In the genomic region with DNA sequence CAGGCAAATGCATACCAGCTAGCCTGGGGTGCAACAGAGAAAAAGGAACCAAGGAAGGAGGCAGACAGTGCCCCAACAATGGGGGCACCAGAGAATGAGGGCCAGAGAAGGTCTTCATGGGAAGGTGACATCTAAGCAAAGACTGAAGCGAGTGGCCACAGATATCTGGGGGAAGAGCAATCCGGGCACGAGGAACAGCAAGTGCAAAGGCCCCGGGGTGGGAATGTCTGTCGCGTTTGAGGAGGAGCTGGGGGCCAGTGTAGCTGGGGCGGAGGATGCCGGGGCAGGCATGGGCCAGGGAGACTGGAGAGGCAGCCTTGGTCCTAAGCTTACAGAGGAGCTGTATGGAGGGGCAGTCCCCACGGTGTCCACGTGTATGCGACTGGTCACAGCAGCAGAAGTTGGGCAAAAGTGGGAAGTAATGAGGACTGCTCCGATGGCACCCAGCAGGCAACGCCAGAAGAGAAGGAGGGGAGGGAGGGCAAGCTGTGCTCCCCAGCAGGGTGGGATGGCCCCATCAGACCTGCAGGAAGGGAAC, we compare ENCODE assay signal across 16 cellular contexts. TPM values are rescaled to one million over a fixed set of nuclear protein-coding genes. Genes with fewer than 3 reads are reported as not detected.
DNase-seq lines count a peak whose midpoint lies in the region; ATAC-seq and TF ChIP-seq lines count a peak whose summit lies in the region.
"Had no signal": no experiment of that assay in that cellular context is flagged by ENCODE, and none has a peak within 500 bp of the region (broad histone marks: within the 10 kb centered on the region; RNA-seq: fewer than 3 reads in every experiment).

No MANE protein-coding gene starts in this region.

- peak overlapping the region; percentile 98 for H3K27ac Mint-ChIP-seq in activated CD4-positive, alpha-beta T cell treated with anti-CD3 and anti-CD28 coated beads for 36 hours
- H3K27ac Mint-ChIP-seq in WTC11, result peak overlapping the region; percentile 42; the same call in 1 of the 2 replicates
- H3K27ac Mint-ChIP-seq in effector memory CD8-positive, alpha-beta T cell, result peak overlapping the region; percentile 71 to 95
- peak overlapping the region; percentile 94 for H3K27ac Mint-ChIP-seq in stimulated activated memory B cell treated with anti-CD40 and anti-IgM and Interleukin-4, amounts not matched to agents 10 μg/mL and 1 μg/mL and 100 μg/mL, for 72 hours
- H3K27ac Mint-ChIP-seq: activated T-helper 1 cell treated with anti-CD3 and anti-CD28 coated beads, Interleukin-12 subunit alpha, Interleukin-12 subunit beta, Interleukin-2, Interleukin-4 antibody, amounts not matched to agents 30 ng/mL and 10 ng/mL and 1 ng/mL, durations not matched to agents 14 hours and 24 hours and 36 hours had no signal

- no peaks in the 10 kb centered on the region for H3K9me3 Mint-ChIP-seq in activated CD4-positive, alpha-beta T cell treated with anti-CD3 and anti-CD28 coated beads for 36 hours (ENCODE audit: low read depth)
- H3K9me3 Mint-ChIP-seq in WTC11, result peaks cover 4% of the 10 kb centered on the region; the same call in 1 of the 2 replicates
- H3K9me3 Mint-ChIP-seq in effector memory CD8-positive, alpha-beta T cell, result no peaks in the 10 kb centered on the region
- H3K9me3 Mint-ChIP-seq in stimulated activated memory B cell treated with anti-CD40 and anti-IgM and Interleukin-4, amounts not matched to agents 10 μg/mL and 1 μg/mL and 100 μg/mL, for 72 hours, result peaks cover 2% of the 10 kb centered on the region
- H3K9me3 Mint-ChIP-seq: activated T-helper 1 cell treated with anti-CD3 and anti-CD28 coated beads, Interleukin-12 subunit alpha, Interleukin-12 subunit beta, Interleukin-2, Interleukin-4 antibody, amounts not matched to agents 30 ng/mL and 10 ng/mL and 1 ng/mL, durations not matched to agents 14 hours and 24 hours and 36 hours had no signal

- intact Hi-C loops in activated CD4-positive, alpha-beta T cell treated with anti-CD3 and anti-CD28 coated beads for 36 hours (cut with DNase I, micrococcal nuclease), result no loop called here

- H3K27me3 Mint-ChIP-seq in activated CD4-positive, alpha-beta T cell treated with anti-CD3 and anti-CD28 coated beads for 36 hours, result no peaks in the 10 kb centered on the region
- no peaks in the 10 kb centered on the region for H3K27me3 Mint-ChIP-seq in WTC11 (ENCODE audit: low read depth)
- no peaks in the 10 kb centered on the region for H3K27me3 Mint-ChIP-seq in effector memory CD8-positive, alpha-beta T cell
- no peaks in the 10 kb centered on the region for H3K27me3 Mint-ChIP-seq in stimulated activated memory B cell treated with anti-CD40 and anti-IgM and Interleukin-4, amounts not matched to agents 10 μg/mL and 1 μg/mL and 100 μg/mL, for 72 hours

- CTCF ChIA-PET in activated CD4-positive, alpha-beta T cell treated with anti-CD3 and anti-CD28 coated beads for 36 hours (lab: Charles Lee), result interaction anchor here (0.6 to 2.1 kb wide), 5 partner anchors 9 to 153 kb away, joined by 3 to 16 read pairs (median 5); no protein-coding TSS in a partner anchor
- CTCF ChIA-PET in WTC11 (lab: Charles Lee), result interaction anchor here (0.6 to 3.6 kb wide), 8 partner anchors 10 to 227 kb away, joined by 3 to 43 read pairs (median 5); a partner anchor contains a TSS

- H3K4me1 Mint-ChIP-seq in activated CD4-positive, alpha-beta T cell treated with anti-CD3 and anti-CD28 coated beads for 36 hours, result peaks cover 96% of the 10 kb centered on the region
- H3K4me1 Mint-ChIP-seq in WTC11, result peaks cover 58% of the 10 kb centered on the region
- H3K4me1 Mint-ChIP-seq in effector memory CD8-positive, alpha-beta T cell (ENCODE audit: low read depth in 2 of 2), result peaks cover 63 to 78% of the 10 kb centered on the region in 2 donors
- peaks cover 91% of the 10 kb centered on the region for H3K4me1 Mint-ChIP-seq in stimulated activated memory B cell treated with anti-CD40 and anti-IgM and Interleukin-4, amounts not matched to agents 10 μg/mL and 1 μg/mL and 100 μg/mL, for 72 hours

- H3K36me3 Mint-ChIP-seq in activated CD4-positive, alpha-beta T cell treated with anti-CD3 and anti-CD28 coated beads for 36 hours (ENCODE audit: low read depth), result peaks cover 24% of the 10 kb centered on the region
- H3K36me3 Mint-ChIP-seq in WTC11, result no peaks in the 10 kb centered on the region
- peaks cover 56% of the 10 kb centered on the region for H3K36me3 Mint-ChIP-seq in effector memory CD8-positive, alpha-beta T cell (ENCODE audit: insufficient read depth)
- peaks cover 31% of the 10 kb centered on the region for H3K36me3 Mint-ChIP-seq in stimulated activated memory B cell treated with anti-CD40 and anti-IgM and Interleukin-4, amounts not matched to agents 10 μg/mL and 1 μg/mL and 100 μg/mL, for 72 hours

- ATAC-seq in activated CD4-positive, alpha-beta T cell treated with anti-CD3 and anti-CD28 coated beads for 36 hours, result no peak
- no peak for ATAC-seq in WTC11
- ATAC-seq in effector memory CD8-positive, alpha-beta T cell (replicated peaks), result no peak
- ATAC-seq in stimulated activated memory B cell treated with anti-CD40 and anti-IgM and Interleukin-4, amounts not matched to agents 10 μg/mL and 1 μg/mL and 100 μg/mL, for 72 hours, result no peak
- ATAC-seq: esophagus mucosa, left lobe of liver had no signal

- POLR2A ChIA-PET in activated CD4-positive, alpha-beta T cell treated with anti-CD3 and anti-CD28 coated beads for 36 hours (lab: Charles Lee), result interaction anchor here (0.8 to 1.1 kb wide), 2 partner anchors 19 to 20 kb away, joined by 3 read pairs; a partner anchor contains a TSS
- POLR2A ChIA-PET in WTC11 (lab: Charles Lee), result no interaction called here

- no peaks in the 10 kb centered on the region for H3K36me3 ChIP-seq in H7 (replicated peaks; ENCODE audit: control insufficient read depth, insufficient read depth, low read length)
- H3K36me3 ChIP-seq: neural progenitor cell had no signal

- H3K4me3 ChIP-seq in H7 (ENCODE audit: insufficient read depth, low read depth, low read length), result no peak overlapping the region
- H3K4me3 ChIP-seq: neural progenitor cell had no signal

- no peak for TF ChIP-seq CTCF in WTC11 (IDR thresholded peaks at IDR 0.05)

- H3K4me3 Mint-ChIP-seq in activated CD4-positive, alpha-beta T cell treated with anti-CD3 and anti-CD28 coated beads for 36 hours, result no peak overlapping the region
- H3K4me3 Mint-ChIP-seq in WTC11, result no peak overlapping the region
- peak overlapping the region; percentile 42 to 49 for H3K4me3 Mint-ChIP-seq in effector memory CD8-positive, alpha-beta T cell
- H3K4me3 Mint-ChIP-seq in stimulated activated memory B cell treated with anti-CD40 and anti-IgM and Interleukin-4, amounts not matched to agents 10 μg/mL and 1 μg/mL and 100 μg/mL, for 72 hours, result no peak overlapping the region
- H3K4me3 Mint-ChIP-seq: activated T-helper 1 cell treated with anti-CD3 and anti-CD28 coated beads, Interleukin-12 subunit alpha, Interleukin-12 subunit beta, Interleukin-2, Interleukin-4 antibody, amounts not matched to agents 30 ng/mL and 10 ng/mL and 1 ng/mL, durations not matched to agents 14 hours and 24 hours and 36 hours; neural progenitor cell had no signal

- H3K27me3 ChIP-seq in H7 (ENCODE audit: control insufficient read depth, insufficient read depth, low read length), result no peaks in the 10 kb centered on the region
- H3K27me3 ChIP-seq: neural progenitor cell had no signal

- peak; percentile 11 for DNase-seq in activated CD4-positive, alpha-beta T cell treated with anti-CD3 and anti-CD28 coated beads for 36 hours
- DNase-seq in activated CD4-positive, alpha-beta T cell treated with anti-CD3 and anti-CD28 coated beads for 4 hours, result no peak
- DNase-seq in WTC11 (ENCODE audit: low spot score) (no peak), occipital lobe (lab: John Stamatoyannopoulos, UW) (no peak), NOMO-1 treated with DMSO at 0.1 percent for 48 hours (lab: John Stamatoyannopoulos, UW; ENCODE audit: unreplicated experiment) (no peak), H7 (no peak)
- DNase-seq in effector memory CD8-positive, alpha-beta T cell, result no peak
- DNase-seq: hippocampal formation, Karpas-422, NCI-H2029 treated with DMSO at 0.1 percent for 48 hours, SHP77 treated with DMSO at 0.1 percent for 48 hours had no signal

TF ChIP-seq in WTC11, 78 proteins besides CTCF, POLR2A, EP300 and RAD21:
- TF ChIP-seq GTF2I (CRISPR knock-in tag; conservative IDR thresholded peaks at IDR 0.05) (peak; percentile 71; the same call in 1 of the 2 replicates), TEAD4 (CRISPR knock-in tag; IDR thresholded peaks at IDR 0.05) (no peak)

RNA-seq across cellular contexts. Expression of a gene that starts 19.1 kb away (rescaled TPM):
- total RNA-seq in activated CD4-positive, alpha-beta T cell treated with anti-CD3 and anti-CD28 coated beads for 36 hours, result 10 to 100 TPM; 56.2 to 58.4 TPM
- 42.2 to 66.4 TPM (median 51.3 TPM) in 3 replicates for total RNA-seq in WTC11 (2021)
- 2.7 TPM for total RNA-seq in occipital lobe
- 16.9 and 27.1 TPM in 2 replicates for total RNA-seq in H7 (2014; rRNA removed; shearing (Covaris generic))

RNA-seq across cellular contexts. Expression of a gene that starts 24.0 kb away (rescaled TPM):
- 10 to 100 TPM; 44.1 to 46.6 TPM for total RNA-seq in activated CD4-positive, alpha-beta T cell treated with anti-CD3 and anti-CD28 coated beads for 36 hours
- total RNA-seq in WTC11 (2021) (53.3 to 58.2 TPM (median 56.1 TPM) in 3 replicates), occipital lobe (11.4 TPM)
- 38.3 and 45.6 TPM in 2 replicates for total RNA-seq in H7 (2014; rRNA removed; shearing (Covaris generic))

RNA-seq across cellular contexts. Expression of a gene that starts 31.1 kb away (rescaled TPM):
- 1 to 10 TPM; 1.9 to 2.8 TPM for total RNA-seq in activated CD4-positive, alpha-beta T cell treated with anti-CD3 and anti-CD28 coated beads for 36 hours
- total RNA-seq in WTC11 (2021), result 15.8 to 20.2 TPM (median 16.8 TPM) in 3 replicates
- total RNA-seq in occipital lobe, result 1.4 TPM
- 0.94 and 3.4 TPM in 2 replicates for total RNA-seq in H7 (2014; rRNA removed; shearing (Covaris generic))

RNA-seq across cellular contexts. Expression of a gene that starts 44.8 kb away (rescaled TPM):
- 10 to 100 TPM; 14.9 to 20.7 TPM for total RNA-seq in activated CD4-positive, alpha-beta T cell treated with anti-CD3 and anti-CD28 coated beads for 36 hours
- total RNA-seq in WTC11 (2021) (25.1 to 25.7 TPM (median 25.4 TPM) in 3 replicates), occipital lobe (10.5 TPM)
- total RNA-seq in H7 (2014; rRNA removed; shearing (Covaris generic)), result 18.5 and 24.6 TPM in 2 replicates

Comparison
In these comparisons a context has a peak if more than half of its experiments do, and no peak if none do; other contexts are left out.
1. H3K27ac Mint-ChIP-seq: peak in every context shown above with its lines; median percentile 98 in activated CD4-positive, alpha-beta T cell treated with anti-CD3 and anti-CD28 coated beads for 36 hours; 94 in stimulated activated memory B cell treated with anti-CD40 and anti-IgM and Interleukin-4, amounts not matched to agents 10 μg/mL and 1 μg/mL and 100 μg/mL, for 72 hours; 83 in effector memory CD8-positive, alpha-beta T cell; 42 in WTC11.
2. H3K4me3 Mint-ChIP-seq: peak in effector memory CD8-positive, alpha-beta T cell (2 of 2); none in activated CD4-positive, alpha-beta T cell treated with anti-CD3 and anti-CD28 coated beads for 36 hours (single experiment), WTC11 (single experiment) and stimulated activated memory B cell treated with anti-CD40 and anti-IgM and Interleukin-4, amounts not matched to agents 10 μg/mL and 1 μg/mL and 100 μg/mL, for 72 hours (single experiment).